8 cellular contexts compared by ENCODE assay signal in the genomic region with DNA sequence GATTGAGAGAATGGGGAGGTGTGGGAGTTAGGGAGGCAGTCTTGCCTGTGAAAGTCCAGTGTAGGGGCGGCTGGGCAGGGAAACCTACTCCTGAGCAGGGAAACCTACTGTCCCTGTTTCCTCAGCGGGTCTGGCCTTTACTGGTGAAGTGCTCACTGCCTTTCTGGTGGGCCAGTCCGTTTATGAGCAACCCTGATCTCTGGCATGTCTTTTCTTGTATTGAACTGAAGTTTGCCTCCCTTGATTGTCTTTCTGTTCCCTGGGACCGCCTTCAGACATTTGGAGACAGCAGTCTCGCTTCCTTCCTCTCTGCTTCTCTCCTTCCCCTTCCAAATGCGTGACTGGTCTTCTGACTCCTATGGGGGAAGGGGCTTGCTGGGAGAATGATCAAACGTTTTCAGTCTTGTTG. TPM values are rescaled to one million over a fixed set of nuclear protein-coding genes. Genes with fewer than 3 reads are reported as not detected.
A peak's percentile ranks its signal among the peaks of the same experiment; 100 is the strongest.
DNase-seq lines count a peak whose midpoint lies in the region; ATAC-seq, FAIRE-seq and TF ChIP-seq lines count a peak whose summit lies in the region.

No MANE protein-coding gene starts in this region.

- H3K27ac Mint-ChIP-seq in activated CD4-positive, alpha-beta T cell treated with anti-CD3 and anti-CD28 coated beads, Interleukin-2, amount 10 ng/mL, durations not matched to agents 24 days and 14 days = peak overlapping the region; percentile 15
- peak overlapping the region; percentile 51 for H3K27ac Mint-ChIP-seq in activated B cell treated with CpG ODN at 0.5 μM for 24 hours

- no peak for TF ChIP-seq CTCF in activated B cell treated with CpG ODN at 0.5 μM for 24 hours (IDR thresholded peaks at IDR 0.05)

- H3K9me3 Mint-ChIP-seq in activated CD4-positive, alpha-beta T cell treated with anti-CD3 and anti-CD28 coated beads, Interleukin-2, amount 10 ng/mL, durations not matched to agents 24 days and 14 days = no peaks in the 10 kb centered on the region
- no peaks in the 10 kb centered on the region for H3K9me3 Mint-ChIP-seq in activated B cell treated with CpG ODN at 0.5 μM for 24 hours

- DNase-seq in activated CD4-positive, alpha-beta T cell treated with anti-CD3 and anti-CD28 coated beads, Interleukin-2, amount 10 ng/mL, durations not matched to agents 24 days and 14 days = no peak
- DNase-seq in activated CD4-positive, alpha-beta T cell treated with anti-CD3 and anti-CD28 coated beads, Interleukin-2, amount 50 U/mL, for 1 hour = no peak
- DNase-seq in activated B cell treated with CpG ODN at 0.5 μM for 24 hours (no peak), glomerular visceral epithelial cell (ENCODE audit: extremely low spot score) (peak; percentile 22), retina (peak; percentile 43), GM19239 (ENCODE audit: insufficient read length, low spot score) (no peak), NCI-H2196 (lab: John Stamatoyannopoulos, UW; ENCODE audit: unreplicated experiment) (no peak)

- H3K4me1 Mint-ChIP-seq in activated CD4-positive, alpha-beta T cell treated with anti-CD3 and anti-CD28 coated beads, Interleukin-2, amount 10 ng/mL, durations not matched to agents 24 days and 14 days = peaks cover 56% of the 10 kb centered on the region
- peaks cover 25% of the 10 kb centered on the region for H3K4me1 Mint-ChIP-seq in activated B cell treated with CpG ODN at 0.5 μM for 24 hours

- intact Hi-C loops in activated CD4-positive, alpha-beta T cell treated with anti-CD3 and anti-CD28 coated beads, Interleukin-2, amount 10 ng/mL, durations not matched to agents 24 days and 14 days (cut with micrococcal nuclease) = no loop called here
- intact Hi-C loops in activated B cell treated with CpG ODN at 0.5 μM for 24 hours (cut with micrococcal nuclease) = loop anchor here (1.0 to 5.0 kb wide), 2 partner anchors 12 to 37 kb away; no protein-coding TSS in a partner anchor

- ATAC-seq in activated B cell treated with CpG ODN at 0.5 μM for 24 hours (ENCODE audit: low read depth) = no peak
- no peak for ATAC-seq in HG03460 (IDR thresholded peaks at IDR 0.05; ENCODE audit: unreplicated experiment)

- H3K36me3 Mint-ChIP-seq in activated CD4-positive, alpha-beta T cell treated with anti-CD3 and anti-CD28 coated beads, Interleukin-2, amount 10 ng/mL, durations not matched to agents 24 days and 14 days (ENCODE audit: low read depth) = peaks cover 28% of the 10 kb centered on the region
- H3K36me3 Mint-ChIP-seq in activated B cell treated with CpG ODN at 0.5 μM for 24 hours (ENCODE audit: low read depth) = peaks cover 53% of the 10 kb centered on the region

- FAIRE-seq in GM19239 (lab: Jason Lieb, UNC) = no peak

- CTCF ChIA-PET in activated B cell treated with CpG ODN at 0.5 μM for 24 hours (lab: Charles Lee) = interaction anchor here (5.3 to 6.8 kb wide), 2 partner anchors 324 to 345 kb away, joined by 128 to 160 read pairs; no protein-coding TSS in a partner anchor

- H3K4me3 Mint-ChIP-seq in activated CD4-positive, alpha-beta T cell treated with anti-CD3 and anti-CD28 coated beads, Interleukin-2, amount 10 ng/mL, durations not matched to agents 24 days and 14 days = peak overlapping the region; percentile 87
- peak overlapping the region; percentile 86 for H3K4me3 Mint-ChIP-seq in activated B cell treated with CpG ODN at 0.5 μM for 24 hours

- H3K27me3 Mint-ChIP-seq in activated CD4-positive, alpha-beta T cell treated with anti-CD3 and anti-CD28 coated beads, Interleukin-2, amount 10 ng/mL, durations not matched to agents 24 days and 14 days = peaks cover 16% of the 10 kb centered on the region
- no peaks in the 10 kb centered on the region for H3K27me3 Mint-ChIP-seq in activated B cell treated with CpG ODN at 0.5 μM for 24 hours

- POLR2A ChIA-PET in activated B cell treated with CpG ODN at 0.5 μM for 24 hours (lab: Charles Lee) = interaction anchor here (1.2 kb wide), 2 partner anchors 210 to 234 kb away, joined by 3 to 4 read pairs; partner anchors contain the start of gene ARL15

RNA-seq across cellular contexts. Expression of gene SNX18, which starts 2.9 kb away (rescaled TPM):
- total RNA-seq in activated CD4-positive, alpha-beta T cell treated with anti-CD3 and anti-CD28 coated beads, Interleukin-2, amount 10 ng/mL, durations not matched to agents 24 days and 14 days = 12.9 and 13.1 TPM in 2 replicates
- 59.2 and 63.4 TPM in 2 replicates for total RNA-seq in activated B cell treated with CpG ODN at 0.5 μM for 24 hours

Comparison
In these comparisons a context has a peak if more than half of its experiments do, and no peak if none do; other contexts are left out.
1. DNase-seq: peak in glomerular visceral epithelial cell (single experiment) and retina (single experiment); none in activated CD4-positive, alpha-beta T cell treated with anti-CD3 and anti-CD28 coated beads, Interleukin-2, amount 10 ng/mL, durations not matched to agents 24 days and 14 days (single experiment), activated CD4-positive, alpha-beta T cell treated with anti-CD3 and anti-CD28 coated beads, Interleukin-2, amount 50 U/mL, for 1 hour (single experiment), activated B cell treated with CpG ODN at 0.5 μM for 24 hours (single experiment), GM19239 (single experiment) and NCI-H2196 (single experiment).